Comparison of ENCODE assay signal across 15 cellular contexts in the genomic region with DNA sequence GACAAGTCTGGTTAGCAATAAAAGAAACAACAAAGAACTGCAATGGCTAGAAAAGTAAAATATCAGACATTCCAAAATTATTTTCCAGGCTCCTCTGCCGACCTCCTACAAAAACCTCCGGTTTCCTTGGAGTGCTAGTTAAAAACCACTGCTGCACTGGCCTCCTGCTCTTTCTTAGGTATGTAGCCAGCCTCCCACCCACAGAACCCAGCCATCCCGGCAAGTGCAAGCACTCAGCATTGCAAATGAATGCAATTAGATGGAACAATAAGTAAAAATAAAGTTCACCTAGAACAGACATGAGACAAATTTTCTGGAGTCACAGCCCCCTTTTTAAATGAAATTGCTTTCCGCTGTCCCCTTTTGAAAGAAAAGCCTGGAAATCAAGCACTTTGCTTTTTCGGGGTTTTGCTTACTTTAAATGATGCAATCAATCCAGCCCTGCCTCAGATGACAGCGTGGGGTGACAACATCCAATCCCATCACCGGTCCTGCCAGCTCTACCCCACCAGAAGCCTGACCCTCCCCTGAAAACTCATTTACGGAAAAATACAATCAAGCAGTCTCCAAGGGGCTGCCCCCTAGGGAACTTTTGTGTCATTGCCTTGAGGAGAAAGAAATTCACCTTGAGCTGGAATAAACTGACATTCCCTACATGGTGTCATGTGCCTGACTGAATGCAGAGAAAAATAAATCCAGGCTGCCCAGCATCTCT.
DNase-seq lines count a peak whose midpoint lies in the region; ATAC-seq and TF ChIP-seq lines count a peak whose summit lies in the region.
"Had no signal": no experiment of that assay in that cellular context is flagged by ENCODE, and none has a peak within 500 bp of the region (broad histone marks: within the 10 kb centered on the region; RNA-seq: fewer than 3 reads in every experiment).

No MANE protein-coding gene starts in this region.

- H3K4me1 ChIP-seq in NT2/D1 (ENCODE audit: insufficient read depth, insufficient read length): peaks cover 7% of the 10 kb centered on the region
- peaks cover 12% of the 10 kb centered on the region for H3K4me1 ChIP-seq in neuron (ENCODE audit: insufficient read depth, low read length)
- no peaks in the 10 kb centered on the region for H3K4me1 ChIP-seq in left lung

- ATAC-seq in left lung (no peak), Right ventricle myocardium inferior (no peak)
- ATAC-seq: activated CD4-positive, alpha-beta T cell treated with anti-CD3 and anti-CD28 coated beads for 36 hours had no signal

- H3K27me3 ChIP-seq in NT2/D1 (ENCODE audit: insufficient read depth, insufficient read length) (no peaks in the 10 kb centered on the region), neuron (ENCODE audit: insufficient read depth, low read length) (peaks cover 2% of the 10 kb centered on the region), left lung (no peaks in the 10 kb centered on the region)

- H3K9me3 ChIP-seq in NT2/D1 (ENCODE audit: insufficient read depth, low read length) (no peaks in the 10 kb centered on the region), neuron (ENCODE audit: low read length) (no peaks in the 10 kb centered on the region), left lung (no peaks in the 10 kb centered on the region)

- H3K9ac ChIP-seq in NT2/D1 (ENCODE audit: insufficient read length, low read depth): no peak overlapping the region

- intact Hi-C loops in left lung (cut with DNase I): no loop called here
- intact Hi-C loops in Right ventricle myocardium inferior (cut with DNase I): no loop called here

- H3K36me3 ChIP-seq in NT2/D1 (ENCODE audit: insufficient read depth, insufficient read length, low read length) (no peaks in the 10 kb centered on the region), neuron (ENCODE audit: insufficient read depth, low read length) (no peaks in the 10 kb centered on the region), left lung (no peaks in the 10 kb centered on the region)

- peak; percentile 82 for DNase-seq in ELF-1 (ENCODE audit: low read depth, low spot score)
- DNase-seq in NT2/D1 (ENCODE audit: low read depth, low spot score): peak; percentile 42
- DNase-seq in epithelial cell of esophagus (ENCODE audit: low read depth): no peak
- no peak for DNase-seq in left lung
- DNase-seq in NCI-H526 (lab: John Stamatoyannopoulos, UW): no peak
- DNase-seq in Right ventricle myocardium inferior (ENCODE audit: missing footprints): no peak
- no peak for DNase-seq in NCI-H187 (lab: John Stamatoyannopoulos, UW)
- DNase-seq: activated CD4-positive, alpha-beta T cell treated with anti-CD3 and anti-CD28 coated beads for 36 hours; aorta; GF-D8; KG1; NCI-H1436 treated with DMSO at 0.1 percent for 48 hours; stimulated activated CD4-positive, alpha-beta T cell treated with anti-CD3 and anti-CD28 coated beads, Interleukin-4, amount 100 ng/mL, for 4 hours; stimulated activated naive CD4-positive, alpha-beta T cell treated with Interleukin-2 at 50 U/mL for 16 hours had no signal

- H3K27ac ChIP-seq in left lung: no peak overlapping the region

- H2AFZ ChIP-seq in neuron (ENCODE audit: low read depth, low read length): no peak overlapping the region

- peak; percentile 5 for TF ChIP-seq CTCF in epithelial cell of esophagus (IDR thresholded peaks at IDR 0.05; ENCODE audit: insufficient read depth, low read depth, low read length, missing control alignments)
- no peak for TF ChIP-seq CTCF in left lung (IDR thresholded peaks at IDR 0.05)

- H3K4me3 ChIP-seq in NT2/D1 (ENCODE audit: insufficient read length, low read depth) (no peak overlapping the region), epithelial cell of esophagus (ENCODE audit: low read length) (no peak overlapping the region), neuron (ENCODE audit: low read length) (peak overlapping the region; percentile 15), left lung (no peak overlapping the region)

Comparison
In these comparisons a context has a peak if more than half of its experiments do, and no peak if none do; other contexts are left out.
1. DNase-seq: peak in ELF-1 (single experiment) and NT2/D1 (single experiment); none in epithelial cell of esophagus (single experiment), left lung (0 of 2), NCI-H526 (0 of 2), Right ventricle myocardium inferior (single experiment) and NCI-H187 (0 of 2).